In the genomic region with DNA sequence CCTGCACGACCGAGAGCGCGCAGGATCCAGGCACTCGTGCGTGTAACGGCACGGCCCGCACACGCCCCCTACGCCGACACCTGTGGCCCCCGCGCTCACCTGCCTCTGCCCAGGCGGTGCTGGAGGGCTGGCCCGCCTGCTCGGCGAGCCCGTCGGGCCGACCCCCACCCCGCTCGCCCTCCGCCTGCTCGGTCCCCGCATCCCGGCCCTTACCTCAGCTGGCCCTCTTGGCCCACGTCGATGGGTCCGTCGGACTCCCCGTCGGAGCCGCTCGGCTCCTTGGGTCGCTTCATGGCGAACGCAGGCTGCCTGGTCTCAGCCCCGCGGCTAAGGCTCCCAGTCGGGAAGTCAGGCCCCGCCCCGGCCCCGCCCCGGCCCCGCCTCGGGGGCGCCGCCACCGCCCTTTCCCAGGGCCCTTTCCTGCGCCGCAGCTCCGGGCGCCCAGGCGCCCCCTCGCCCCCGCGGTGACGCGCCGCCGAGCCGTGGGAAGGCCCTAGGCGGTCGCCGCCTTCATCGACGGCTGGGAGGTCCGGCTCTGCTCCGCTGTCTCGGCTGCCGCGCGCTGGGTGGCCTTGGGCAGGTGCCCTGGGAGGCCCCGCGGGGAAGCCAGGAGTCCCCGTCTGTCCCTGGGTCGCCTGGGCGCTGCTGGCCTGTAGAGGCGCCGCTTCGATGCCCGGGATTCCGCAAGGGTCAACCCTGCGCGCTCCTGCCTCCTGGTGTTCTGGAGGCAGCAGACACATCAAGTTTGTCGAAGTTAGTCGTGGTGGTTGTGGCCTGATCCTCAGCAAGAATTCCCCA, we compare ENCODE assay signal across 8 cellular contexts. TPM values are rescaled to one million over a fixed set of nuclear protein-coding genes. Genes with fewer than 3 reads are reported as not detected.
DNase-seq lines count a peak whose midpoint lies in the region; ATAC-seq and TF ChIP-seq lines count a peak whose summit lies in the region.

HEYL (minus strand) TSS at position 311 of the 798 bp plus-strand sequence; CDS start at position 293, 18 bp downstream.

- peak within 1 kb of the TSS; percentile 86 for H3K27ac ChIP-seq in WERI-Rb-1
- H3K27ac ChIP-seq in brain microvascular endothelial cell = no peak within 1 kb of the TSS
- H3K27ac ChIP-seq in layer of hippocampus (ENCODE audit: low read depth, low read length) = peak within 1 kb of the TSS; percentile 3

- H3K27me3 ChIP-seq in WERI-Rb-1 (ENCODE audit: insufficient read depth, low read depth, severe bottlenecking) = no peaks in the 10 kb centered on the region
- H3K27me3 ChIP-seq in brain microvascular endothelial cell (replicated peaks) = no peaks in the 10 kb centered on the region
- H3K27me3 ChIP-seq in layer of hippocampus (ENCODE audit: control insufficient read depth, insufficient read depth, low read length) = peaks cover 3% of the 10 kb centered on the region

- ATAC-seq in GM18498 (IDR thresholded peaks at IDR 0.05; ENCODE audit: unreplicated experiment) = no peak

- H3K36me3 ChIP-seq in WERI-Rb-1 (0 out of 2 replicates have a peak, but pooled peaks cover 2% of the 10 kb centered on the region), brain microvascular endothelial cell (replicated peaks) (no peaks in the 10 kb centered on the region)

- TF ChIP-seq CTCF in WERI-Rb-1 (IDR thresholded peaks at IDR 0.05; ENCODE audit: low read depth, low read length) (peak; percentile 84), brain microvascular endothelial cell (IDR thresholded peaks at IDR 0.05; ENCODE audit: low read depth, low read length, missing control alignments) (peak; percentile 60)

- H3K4me3 ChIP-seq in WERI-Rb-1 (ENCODE audit: low read depth, low read length) = peak within 1 kb of the TSS; percentile 73
- peak within 1 kb of the TSS; percentile 49 for H3K4me3 ChIP-seq in brain microvascular endothelial cell (ENCODE audit: low read depth, low read length)

- in situ Hi-C loops in brain microvascular endothelial cell (cut with HindIII; ENCODE audit: low pct_ligation_motif_present, low sequenced_read_pairs) = no loop called here

- H3K9me3 ChIP-seq in WERI-Rb-1 (ENCODE audit: severe bottlenecking) = no peaks in the 10 kb centered on the region

- DNase-seq in DMS53 (lab: John Stamatoyannopoulos, UW) = peak; percentile 93
- peak; percentile 82 for DNase-seq in NCI-H1105 (lab: John Stamatoyannopoulos, UW)
- peak; percentile 91 for DNase-seq in WERI-Rb-1
- DNase-seq in brain microvascular endothelial cell = peak; percentile 42
- peak; percentile 64 for DNase-seq in stimulated activated CD4-positive, alpha-beta T cell treated with anti-CD3 and anti-CD28 coated beads, Interleukin-4, amount 100 ng/mL, for 24 hours
- no peak for DNase-seq in cerebellum (ENCODE audit: low spot score)

RNA-seq across cellular contexts. Expression of gene HEYL, which starts in this region (rescaled TPM):
- total RNA-seq in cerebellum = 0.82 TPM
